13 cellular contexts compared by ENCODE assay signal in genomic region chr17:64787921-64788271, GRCh38.
"Had no signal": no experiment of that assay in that cellular context is flagged by ENCODE, and none has a peak within 500 bp of the region (broad histone marks: within the 10 kb centered on the region; RNA-seq: fewer than 3 reads in every experiment).

No MANE protein-coding gene starts in this region.

- H3K4me3 ChIP-seq: cardiac muscle cell, lower lobe of right lung, right atrium auricular region had no signal

- H3K27ac ChIP-seq: cardiac muscle cell, lower lobe of right lung, neutrophil, right atrium auricular region had no signal

- H3K4me3 Mint-ChIP-seq: activated CD4-positive, alpha-beta T cell treated with anti-CD3 and anti-CD28 coated beads, Interleukin-2, amount 10 ng/mL, durations not matched to agents 24 days and 14 days; mesothelial cell of epicardium; naive B cell; T-helper 1 cell treated with Interleukin-12 subunit alpha and Interleukin-12 subunit beta and Interleukin-4 antibody, amounts not matched to agents 30 μg/mL and 1 μg/mL, for 36 hours; WTC11 had no signal

- H3K27ac Mint-ChIP-seq: activated CD4-positive, alpha-beta T cell treated with anti-CD3 and anti-CD28 coated beads, Interleukin-2, amount 10 ng/mL, durations not matched to agents 24 days and 14 days; mesothelial cell of epicardium; naive B cell; T-helper 1 cell treated with Interleukin-12 subunit alpha and Interleukin-12 subunit beta and Interleukin-4 antibody, amounts not matched to agents 30 μg/mL and 1 μg/mL, for 36 hours; WTC11 had no signal

- H3K9me3 ChIP-seq: lower lobe of right lung, neutrophil, right atrium auricular region had no signal

- H3K4me1 ChIP-seq: right atrium auricular region had no signal

- H3K36me3 ChIP-seq: cardiac muscle cell had no signal

- ATAC-seq: lower lobe of right lung, WTC11 had no signal

- H3K27me3 Mint-ChIP-seq: activated CD4-positive, alpha-beta T cell treated with anti-CD3 and anti-CD28 coated beads, Interleukin-2, amount 10 ng/mL, durations not matched to agents 24 days and 14 days; naive B cell had no signal

- H3K4me1 Mint-ChIP-seq: mesothelial cell of epicardium had no signal

- H3K9me3 Mint-ChIP-seq: activated CD4-positive, alpha-beta T cell treated with anti-CD3 and anti-CD28 coated beads, Interleukin-2, amount 10 ng/mL, durations not matched to agents 24 days and 14 days; mesothelial cell of epicardium; naive B cell; T-helper 1 cell treated with Interleukin-12 subunit alpha and Interleukin-12 subunit beta and Interleukin-4 antibody, amounts not matched to agents 30 μg/mL and 1 μg/mL, for 36 hours; WTC11 had no signal

- H3K27me3 ChIP-seq: neutrophil, right atrium auricular region had no signal

- DNase-seq: activated CD4-positive, alpha-beta T cell treated with anti-CD3 and anti-CD28 coated beads, Interleukin-2, amount 10 ng/mL, durations not matched to agents 24 days and 14 days; activated naive CD4-positive, alpha-beta T cell; activated T-cell treated with anti-CD3 and anti-CD28 coated beads, Interleukin-2, amount 50 U/mL, for 1 hour; hippocampal formation; lower lobe of right lung; naive B cell; stimulated activated naive CD4-positive, alpha-beta T cell treated with Interleukin-2 at 50 U/mL for 16 hours had no signal
